ENCODE assay signal across 8 cellular contexts in genomic region chr20:8721098-8721497, GRCh38.
DNase-seq lines count a peak whose midpoint lies in the region; ATAC-seq and TF ChIP-seq lines count a peak whose summit lies in the region.

No MANE protein-coding gene starts in this region.

- peak; percentile 59 for ATAC-seq in HG02943 (IDR thresholded peaks at IDR 0.05; ENCODE audit: low read depth, unreplicated experiment)
- peak; percentile 88 for ATAC-seq in left ventricle myocardium superior
- ATAC-seq in HG03442 (IDR thresholded peaks at IDR 0.05; ENCODE audit: unreplicated experiment) = no peak
- ATAC-seq in GM21526 (IDR thresholded peaks at IDR 0.05; ENCODE audit: low FRiP score, unreplicated experiment) = no peak

- peak; percentile 61 to 76 (median 68) for TF ChIP-seq CTCF in sigmoid colon (IDR thresholded peaks at IDR 0.05)

- H3K9me3 ChIP-seq in adipocyte (ENCODE audit: control insufficient read depth, low read length) = no peaks in the 10 kb centered on the region
- no peaks in the 10 kb centered on the region for H3K9me3 ChIP-seq in sigmoid colon

- TF ChIP-seq POLR2A in sigmoid colon (IDR thresholded peaks at IDR 0.05) = no peak

- H3K36me3 ChIP-seq in adipocyte (ENCODE audit: control insufficient read depth, insufficient read depth, low read length, severe bottlenecking) (no peaks in the 10 kb centered on the region), sigmoid colon (peaks cover 0 to 36% (median 3%) of the 10 kb centered on the region in 4 donors)

- peaks cover 40% of the 10 kb centered on the region for H3K4me1 ChIP-seq in adipocyte (ENCODE audit: control insufficient read depth, insufficient read depth, low read length)
- H3K4me1 ChIP-seq in sigmoid colon = peaks cover 0 to 23% (median 17%) of the 10 kb centered on the region in 4 donors

- H3K27me3 ChIP-seq in adipocyte (replicated peaks; ENCODE audit: control insufficient read depth, insufficient read depth, low read length) = no peaks in the 10 kb centered on the region
- H3K27me3 ChIP-seq in sigmoid colon = no peaks in the 10 kb centered on the region

- no peak overlapping the region for H3K4me3 ChIP-seq in adipocyte (ENCODE audit: low read length)
- no peak overlapping the region for H3K4me3 ChIP-seq in sigmoid colon

- H3K9ac ChIP-seq in adipocyte (ENCODE audit: low read length) = peak overlapping the region; percentile 24

- H3K27ac ChIP-seq in sigmoid colon = no peak overlapping the region

- TF ChIP-seq EP300 in sigmoid colon (IDR thresholded peaks at IDR 0.05) = no peak

- WGBS in sigmoid colon, 2 donors = 15 to 32% methylated on average over 5 of the region's 5 CpGs

- DNase-seq in ELR (ENCODE audit: low read depth) (peak; percentile 69), NCI-H460 (ENCODE audit: extremely low read depth, low read depth) (peak; percentile 67), adipocyte (ENCODE audit: low read depth) (peak; percentile 86), left ventricle myocardium superior (peak; percentile 41), sigmoid colon (peak; percentile 73)

- intact Hi-C loops in left ventricle myocardium superior (cut with micrococcal nuclease) (loop anchor here (5.0 to 10.0 kb wide), 2 partner anchors 334 to 786 kb away; no protein-coding TSS in a partner anchor), sigmoid colon (cut with DNase I) (loop anchor here (2.0 to 5.0 kb wide), 3 partner anchors 678 to 784 kb away; no protein-coding TSS in a partner anchor)

Comparison
In these comparisons a context has a peak if more than half of its experiments do, and no peak if none do; other contexts are left out.
1. ATAC-seq: peak in HG02943 (single experiment) and left ventricle myocardium superior (single experiment); none in HG03442 (single experiment) and GM21526 (single experiment).
2. Peak in every context shown above with its lines, with median percentiles within 50 percentile points of each other: DNase-seq.